1 cellular context compared by ENCODE assay signal in the genomic region with DNA sequence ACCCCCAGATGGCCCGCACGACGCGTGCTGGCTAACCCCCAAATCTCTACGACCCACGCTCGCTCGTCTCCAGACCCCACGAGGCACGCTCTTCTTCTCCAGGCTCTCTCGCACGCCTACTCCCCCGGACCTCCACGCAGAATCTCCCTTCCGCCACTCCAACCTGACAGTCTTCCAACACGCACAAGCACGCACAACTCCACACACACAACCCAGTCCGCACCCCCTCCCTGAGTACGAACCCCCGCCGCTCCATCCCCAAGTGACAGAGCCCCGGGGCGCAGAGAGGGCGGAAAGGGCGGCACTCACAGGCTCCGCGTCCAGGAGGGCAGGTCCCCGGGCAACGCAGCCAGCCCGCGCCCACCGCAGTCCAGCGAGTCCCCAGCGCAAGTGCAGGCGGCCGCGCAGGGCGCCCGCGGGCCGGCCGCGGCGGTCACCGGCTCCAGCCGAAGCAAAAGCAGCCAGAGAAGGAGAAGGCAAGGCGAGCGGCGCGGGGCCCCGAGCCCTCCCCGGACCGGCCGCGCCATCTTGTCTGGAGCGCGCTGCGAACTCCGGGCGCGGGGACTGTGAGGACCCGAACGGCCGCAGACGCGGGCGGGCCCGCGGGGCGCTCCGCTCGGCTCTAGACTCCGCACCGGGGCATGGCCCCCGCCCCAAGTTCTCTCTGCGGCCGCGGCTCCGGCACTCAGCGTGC.
TF ChIP-seq lines count a peak whose summit lies in the region.

No MANE protein-coding gene starts in this region.

TF ChIP-seq in HepG2, 621 proteins besides CTCF, POLR2A, EP300 and RAD21 (continued from another document and continues in another):
- TF ChIP-seq, protein P1, sequence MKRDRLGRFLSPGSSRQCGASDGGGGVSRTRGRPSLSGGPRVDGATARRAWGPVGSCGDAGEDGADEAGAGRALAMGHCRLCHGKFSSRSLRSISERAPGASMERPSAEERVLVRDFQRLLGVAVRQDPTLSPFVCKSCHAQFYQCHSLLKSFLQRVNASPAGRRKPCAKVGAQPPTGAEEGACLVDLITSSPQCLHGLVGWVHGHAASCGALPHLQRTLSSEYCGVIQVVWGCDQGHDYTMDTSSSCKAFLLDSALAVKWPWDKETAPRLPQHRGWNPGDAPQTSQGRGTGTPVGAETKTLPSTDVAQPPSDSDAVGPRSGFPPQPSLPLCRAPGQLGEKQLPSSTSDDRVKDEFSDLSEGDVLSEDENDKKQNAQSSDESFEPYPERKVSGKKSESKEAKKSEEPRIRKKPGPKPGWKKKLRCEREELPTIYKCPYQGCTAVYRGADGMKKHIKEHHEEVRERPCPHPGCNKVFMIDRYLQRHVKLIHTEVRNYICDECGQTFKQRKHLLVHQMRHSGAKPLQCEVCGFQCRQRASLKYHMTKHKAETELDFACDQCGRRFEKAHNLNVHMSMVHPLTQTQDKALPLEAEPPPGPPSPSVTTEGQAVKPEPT (CRISPR knock-in tag; IDR thresholded peaks at IDR 0.05; ENCODE audit: low read depth): no peak
- TF ChIP-seq ZBTB38 (CRISPR knock-in tag; IDR thresholded peaks at IDR 0.05): no peak
- TF ChIP-seq SMAD1 (CRISPR knock-in tag; IDR thresholded peaks at IDR 0.05; ENCODE audit: borderline replicate concordance, low read depth): no peak
- no peak for TF ChIP-seq CHD2 (IDR thresholded peaks at IDR 0.05; ENCODE audit: low read depth, low read length)
- no peak for TF ChIP-seq ZNF547 (CRISPR knock-in tag; IDR thresholded peaks at IDR 0.05)
- TF ChIP-seq, protein P2, sequence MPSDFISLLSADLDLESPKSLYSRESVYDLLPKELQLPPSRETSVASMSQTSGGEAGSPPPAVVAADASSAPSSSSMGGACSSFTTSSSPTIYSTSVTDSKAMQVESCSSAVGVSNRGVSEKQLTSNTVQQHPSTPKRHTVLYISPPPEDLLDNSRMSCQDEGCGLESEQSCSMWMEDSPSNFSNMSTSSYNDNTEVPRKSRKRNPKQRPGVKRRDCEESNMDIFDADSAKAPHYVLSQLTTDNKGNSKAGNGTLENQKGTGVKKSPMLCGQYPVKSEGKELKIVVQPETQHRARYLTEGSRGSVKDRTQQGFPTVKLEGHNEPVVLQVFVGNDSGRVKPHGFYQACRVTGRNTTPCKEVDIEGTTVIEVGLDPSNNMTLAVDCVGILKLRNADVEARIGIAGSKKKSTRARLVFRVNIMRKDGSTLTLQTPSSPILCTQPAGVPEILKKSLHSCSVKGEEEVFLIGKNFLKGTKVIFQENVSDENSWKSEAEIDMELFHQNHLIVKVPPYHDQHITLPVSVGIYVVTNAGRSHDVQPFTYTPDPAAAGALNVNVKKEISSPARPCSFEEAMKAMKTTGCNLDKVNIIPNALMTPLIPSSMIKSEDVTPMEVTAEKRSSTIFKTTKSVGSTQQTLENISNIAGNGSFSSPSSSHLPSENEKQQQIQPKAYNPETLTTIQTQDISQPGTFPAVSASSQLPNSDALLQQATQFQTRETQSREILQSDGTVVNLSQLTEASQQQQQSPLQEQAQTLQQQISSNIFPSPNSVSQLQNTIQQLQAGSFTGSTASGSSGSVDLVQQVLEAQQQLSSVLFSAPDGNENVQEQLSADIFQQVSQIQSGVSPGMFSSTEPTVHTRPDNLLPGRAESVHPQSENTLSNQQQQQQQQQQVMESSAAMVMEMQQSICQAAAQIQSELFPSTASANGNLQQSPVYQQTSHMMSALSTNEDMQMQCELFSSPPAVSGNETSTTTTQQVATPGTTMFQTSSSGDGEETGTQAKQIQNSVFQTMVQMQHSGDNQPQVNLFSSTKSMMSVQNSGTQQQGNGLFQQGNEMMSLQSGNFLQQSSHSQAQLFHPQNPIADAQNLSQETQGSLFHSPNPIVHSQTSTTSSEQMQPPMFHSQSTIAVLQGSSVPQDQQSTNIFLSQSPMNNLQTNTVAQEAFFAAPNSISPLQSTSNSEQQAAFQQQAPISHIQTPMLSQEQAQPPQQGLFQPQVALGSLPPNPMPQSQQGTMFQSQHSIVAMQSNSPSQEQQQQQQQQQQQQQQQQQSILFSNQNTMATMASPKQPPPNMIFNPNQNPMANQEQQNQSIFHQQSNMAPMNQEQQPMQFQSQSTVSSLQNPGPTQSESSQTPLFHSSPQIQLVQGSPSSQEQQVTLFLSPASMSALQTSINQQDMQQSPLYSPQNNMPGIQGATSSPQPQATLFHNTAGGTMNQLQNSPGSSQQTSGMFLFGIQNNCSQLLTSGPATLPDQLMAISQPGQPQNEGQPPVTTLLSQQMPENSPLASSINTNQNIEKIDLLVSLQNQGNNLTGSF (CRISPR knock-in tag; IDR thresholded peaks at IDR 0.05): no peak
- TF ChIP-seq, protein P3, sequence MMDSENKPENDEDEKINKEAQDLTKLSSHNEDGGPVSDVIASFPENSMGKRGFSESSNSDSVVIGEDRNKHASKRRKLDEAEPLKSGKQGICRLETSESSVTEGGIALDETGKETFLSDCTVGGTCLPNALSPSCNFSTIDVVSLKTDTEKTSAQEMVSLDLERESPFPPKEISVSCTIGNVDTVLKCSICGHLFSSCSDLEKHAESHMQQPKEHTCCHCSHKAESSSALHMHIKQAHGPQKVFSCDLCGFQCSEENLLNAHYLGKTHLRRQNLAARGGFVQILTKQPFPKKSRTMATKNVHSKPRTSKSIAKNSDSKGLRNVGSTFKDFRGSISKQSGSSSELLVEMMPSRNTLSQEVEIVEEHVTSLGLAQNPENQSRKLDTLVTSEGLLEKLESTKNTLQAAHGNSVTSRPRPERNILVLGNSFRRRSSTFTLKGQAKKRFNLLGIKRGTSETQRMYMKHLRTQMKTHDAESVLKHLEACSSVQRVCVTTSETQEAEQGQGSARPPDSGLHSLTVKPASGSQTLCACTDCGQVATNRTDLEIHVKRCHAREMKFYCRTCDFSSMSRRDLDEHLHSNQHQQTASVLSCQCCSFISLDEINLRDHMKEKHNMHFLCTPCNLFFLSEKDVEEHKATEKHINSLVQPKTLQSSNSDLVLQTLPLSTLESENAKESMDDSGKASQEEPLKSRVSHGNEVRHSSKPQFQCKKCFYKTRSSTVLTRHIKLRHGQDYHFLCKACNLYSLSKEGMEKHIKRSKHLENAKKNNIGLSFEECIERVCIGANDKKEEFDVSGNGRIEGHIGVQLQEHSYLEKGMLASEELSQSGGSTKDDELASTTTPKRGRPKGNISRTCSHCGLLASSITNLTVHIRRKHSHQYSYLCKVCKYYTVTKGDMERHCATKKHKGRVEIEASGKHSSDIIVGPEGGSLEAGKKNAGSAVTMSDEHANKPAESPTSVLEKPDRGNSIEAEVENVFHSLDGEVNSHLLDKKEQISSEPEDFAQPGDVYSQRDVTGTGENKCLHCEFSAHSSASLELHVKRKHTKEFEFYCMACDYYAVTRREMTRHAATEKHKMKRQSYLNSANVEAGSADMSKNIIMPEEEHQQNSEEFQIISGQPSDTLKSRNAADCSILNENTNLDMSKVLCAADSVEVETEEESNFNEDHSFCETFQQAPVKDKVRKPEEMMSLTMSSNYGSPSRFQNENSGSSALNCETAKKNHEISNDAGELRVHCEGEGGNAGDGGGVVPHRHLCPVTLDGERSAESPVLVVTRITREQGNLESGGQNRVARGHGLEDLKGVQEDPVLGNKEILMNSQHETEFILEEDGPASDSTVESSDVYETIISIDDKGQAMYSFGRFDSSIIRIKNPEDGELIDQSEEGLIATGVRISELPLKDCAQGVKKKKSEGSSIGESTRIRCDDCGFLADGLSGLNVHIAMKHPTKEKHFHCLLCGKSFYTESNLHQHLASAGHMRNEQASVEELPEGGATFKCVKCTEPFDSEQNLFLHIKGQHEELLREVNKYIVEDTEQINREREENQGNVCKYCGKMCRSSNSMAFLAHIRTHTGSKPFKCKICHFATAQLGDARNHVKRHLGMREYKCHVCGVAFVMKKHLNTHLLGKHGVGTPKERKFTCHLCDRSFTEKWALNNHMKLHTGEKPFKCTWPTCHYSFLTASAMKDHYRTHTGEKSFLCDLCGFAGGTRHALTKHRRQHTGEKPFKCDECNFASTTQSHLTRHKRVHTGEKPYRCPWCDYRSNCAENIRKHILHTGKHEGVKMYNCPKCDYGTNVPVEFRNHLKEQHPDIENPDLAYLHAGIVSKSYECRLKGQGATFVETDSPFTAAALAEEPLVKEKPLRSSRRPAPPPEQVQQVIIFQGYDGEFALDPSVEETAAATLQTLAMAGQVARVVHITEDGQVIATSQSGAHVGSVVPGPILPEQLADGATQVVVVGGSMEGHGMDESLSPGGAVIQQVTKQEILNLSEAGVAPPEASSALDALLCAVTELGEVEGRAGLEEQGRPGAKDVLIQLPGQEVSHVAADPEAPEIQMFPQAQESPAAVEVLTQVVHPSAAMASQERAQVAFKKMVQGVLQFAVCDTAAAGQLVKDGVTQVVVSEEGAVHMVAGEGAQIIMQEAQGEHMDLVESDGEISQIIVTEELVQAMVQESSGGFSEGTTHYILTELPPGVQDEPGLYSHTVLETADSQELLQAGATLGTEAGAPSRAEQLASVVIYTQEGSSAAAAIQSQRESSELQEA (CRISPR knock-in tag; IDR thresholded peaks at IDR 0.05; ENCODE audit: not compliant biosample characterization): no peak
- peak; percentile 69; the same call in 1 of the 2 replicates for TF ChIP-seq ZSCAN20 (CRISPR knock-in tag; IDR thresholded peaks at IDR 0.05; ENCODE audit: borderline replicate concordance)
- TF ChIP-seq ZNF549 (CRISPR knock-in tag; IDR thresholded peaks at IDR 0.05): no peak
- TF ChIP-seq RELA (CRISPR knock-in tag; IDR thresholded peaks at IDR 0.05): no peak
- TF ChIP-seq TBX2 (CRISPR knock-in tag; IDR thresholded peaks at IDR 0.05; ENCODE audit: borderline replicate concordance): no peak
- peak; percentile 40 for TF ChIP-seq ASH2L (IDR thresholded peaks at IDR 0.05; ENCODE audit: insufficient read length, low read depth, low read length)
- TF ChIP-seq, protein P4, sequence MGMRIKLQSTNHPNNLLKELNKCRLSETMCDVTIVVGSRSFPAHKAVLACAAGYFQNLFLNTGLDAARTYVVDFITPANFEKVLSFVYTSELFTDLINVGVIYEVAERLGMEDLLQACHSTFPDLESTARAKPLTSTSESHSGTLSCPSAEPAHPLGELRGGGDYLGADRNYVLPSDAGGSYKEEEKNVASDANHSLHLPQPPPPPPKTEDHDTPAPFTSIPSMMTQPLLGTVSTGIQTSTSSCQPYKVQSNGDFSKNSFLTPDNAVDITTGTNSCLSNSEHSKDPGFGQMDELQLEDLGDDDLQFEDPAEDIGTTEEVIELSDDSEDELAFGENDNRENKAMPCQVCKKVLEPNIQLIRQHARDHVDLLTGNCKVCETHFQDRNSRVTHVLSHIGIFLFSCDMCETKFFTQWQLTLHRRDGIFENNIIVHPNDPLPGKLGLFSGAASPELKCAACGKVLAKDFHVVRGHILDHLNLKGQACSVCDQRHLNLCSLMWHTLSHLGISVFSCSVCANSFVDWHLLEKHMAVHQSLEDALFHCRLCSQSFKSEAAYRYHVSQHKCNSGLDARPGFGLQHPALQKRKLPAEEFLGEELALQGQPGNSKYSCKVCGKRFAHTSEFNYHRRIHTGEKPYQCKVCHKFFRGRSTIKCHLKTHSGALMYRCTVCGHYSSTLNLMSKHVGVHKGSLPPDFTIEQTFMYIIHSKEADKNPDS (CRISPR knock-in tag; IDR thresholded peaks at IDR 0.05): no peak
- TF ChIP-seq ZNF552 (CRISPR knock-in tag; IDR thresholded peaks at IDR 0.05; ENCODE audit: borderline replicate concordance): no peak
- peak; percentile 45 for TF ChIP-seq RBFOX2 (IDR thresholded peaks at IDR 0.05; ENCODE audit: low read depth, low read length)
- TF ChIP-seq, protein P5, sequence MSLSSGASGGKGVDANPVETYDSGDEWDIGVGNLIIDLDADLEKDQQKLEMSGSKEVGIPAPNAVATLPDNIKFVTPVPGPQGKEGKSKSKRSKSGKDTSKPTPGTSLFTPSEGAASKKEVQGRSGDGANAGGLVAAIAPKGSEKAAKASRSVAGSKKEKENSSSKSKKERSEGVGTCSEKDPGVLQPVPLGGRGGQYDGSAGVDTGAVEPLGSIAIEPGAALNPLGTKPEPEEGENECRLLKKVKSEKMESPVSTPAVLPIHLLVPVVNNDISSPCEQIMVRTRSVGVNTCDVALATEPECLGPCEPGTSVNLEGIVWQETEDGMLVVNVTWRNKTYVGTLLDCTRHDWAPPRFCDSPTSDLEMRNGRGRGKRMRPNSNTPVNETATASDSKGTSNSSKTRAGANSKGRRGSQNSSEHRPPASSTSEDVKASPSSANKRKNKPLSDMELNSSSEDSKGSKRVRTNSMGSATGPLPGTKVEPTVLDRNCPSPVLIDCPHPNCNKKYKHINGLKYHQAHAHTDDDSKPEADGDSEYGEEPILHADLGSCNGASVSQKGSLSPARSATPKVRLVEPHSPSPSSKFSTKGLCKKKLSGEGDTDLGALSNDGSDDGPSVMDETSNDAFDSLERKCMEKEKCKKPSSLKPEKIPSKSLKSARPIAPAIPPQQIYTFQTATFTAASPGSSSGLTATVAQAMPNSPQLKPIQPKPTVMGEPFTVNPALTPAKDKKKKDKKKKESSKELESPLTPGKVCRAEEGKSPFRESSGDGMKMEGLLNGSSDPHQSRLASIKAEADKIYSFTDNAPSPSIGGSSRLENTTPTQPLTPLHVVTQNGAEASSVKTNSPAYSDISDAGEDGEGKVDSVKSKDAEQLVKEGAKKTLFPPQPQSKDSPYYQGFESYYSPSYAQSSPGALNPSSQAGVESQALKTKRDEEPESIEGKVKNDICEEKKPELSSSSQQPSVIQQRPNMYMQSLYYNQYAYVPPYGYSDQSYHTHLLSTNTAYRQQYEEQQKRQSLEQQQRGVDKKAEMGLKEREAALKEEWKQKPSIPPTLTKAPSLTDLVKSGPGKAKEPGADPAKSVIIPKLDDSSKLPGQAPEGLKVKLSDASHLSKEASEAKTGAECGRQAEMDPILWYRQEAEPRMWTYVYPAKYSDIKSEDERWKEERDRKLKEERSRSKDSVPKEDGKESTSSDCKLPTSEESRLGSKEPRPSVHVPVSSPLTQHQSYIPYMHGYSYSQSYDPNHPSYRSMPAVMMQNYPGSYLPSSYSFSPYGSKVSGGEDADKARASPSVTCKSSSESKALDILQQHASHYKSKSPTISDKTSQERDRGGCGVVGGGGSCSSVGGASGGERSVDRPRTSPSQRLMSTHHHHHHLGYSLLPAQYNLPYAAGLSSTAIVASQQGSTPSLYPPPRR (CRISPR knock-in tag; IDR thresholded peaks at IDR 0.05; ENCODE audit: borderline replicate concordance): no peak
- no peak for TF ChIP-seq KDM5B (CRISPR knock-in tag; IDR thresholded peaks at IDR 0.05; ENCODE audit: borderline replicate concordance)
- TF ChIP-seq ZBTB8A (CRISPR knock-in tag; IDR thresholded peaks at IDR 0.05; ENCODE audit: borderline replicate concordance, low read depth): no peak
- TF ChIP-seq ZNF33B (CRISPR knock-in tag; IDR thresholded peaks at IDR 0.05): no peak
- TF ChIP-seq ZNF761 (CRISPR knock-in tag; conservative IDR thresholded peaks at IDR 0.05): no peak
- no peak for TF ChIP-seq ZNF660 (CRISPR knock-in tag; IDR thresholded peaks at IDR 0.05; ENCODE audit: borderline replicate concordance, low read depth)
- TF ChIP-seq BRD4 (CRISPR knock-in tag; IDR thresholded peaks at IDR 0.05): 0 out of 2 replicates have a peak, but pooled peaks have one; percentile 21
- TF ChIP-seq CEBPG (CRISPR knock-in tag; IDR thresholded peaks at IDR 0.05): no peak
- no peak for TF ChIP-seq ZNF354B (CRISPR knock-in tag; IDR thresholded peaks at IDR 0.05)
- peak; percentile 51 for TF ChIP-seq HNRNPLL (IDR thresholded peaks at IDR 0.05; ENCODE audit: low read depth, low read length, poor library complexity, severe bottlenecking)
